In genomic region chr1:14996133-14997050, GRCh38 we compare ENCODE assay signal across 9 cellular contexts.
DNase-seq lines count a peak whose midpoint lies in the region; ATAC-seq and TF ChIP-seq lines count a peak whose summit lies in the region.
"Had no signal": no experiment of that assay in that cellular context is flagged by ENCODE, and none has a peak within 500 bp of the region (broad histone marks: within the 10 kb centered on the region; RNA-seq: fewer than 3 reads in every experiment).

No MANE protein-coding gene starts in this region.

- H3K23ac ChIP-seq in H9 (ENCODE audit: insufficient read length, low read depth, low read length), result no peak overlapping the region

- H3K27ac ChIP-seq in H9 (ENCODE audit: insufficient read length, low read depth, low read length) (no peak overlapping the region), fibroblast of lung (ENCODE audit: insufficient read depth, low read length) (peak overlapping the region; percentile 68), colonic mucosa (no peak overlapping the region)

- no peak overlapping the region for H3T11ph ChIP-seq in H9 (ENCODE audit: low read length)

- H3K56ac ChIP-seq in H9 (ENCODE audit: insufficient read length, low read depth, low read length), result no peak overlapping the region

- H2AFZ ChIP-seq in H9 (ENCODE audit: low read length) (no peak overlapping the region), fibroblast of lung (ENCODE audit: low read length) (no peak overlapping the region)

- H3K4me1 Mint-ChIP-seq in H9, result peaks cover 20 to 30% of the 10 kb centered on the region in 2 experiments

- no peak overlapping the region for H2BK120ac ChIP-seq in H9 (ENCODE audit: low read depth, low read length, poor library complexity, severe bottlenecking)

- H3K18ac ChIP-seq in H9 (ENCODE audit: insufficient read length, low read depth, low read length), result no peak overlapping the region

- H2BK5ac ChIP-seq in H9 (ENCODE audit: insufficient read length, low read length), result no peak overlapping the region

- H3K36me3 Mint-ChIP-seq in H9 (ENCODE audit: insufficient read depth in 1 of 3, low read depth in 3 of 3), result no peaks in the 10 kb centered on the region

- H3K9me3 ChIP-seq in H9 (ENCODE audit: control insufficient read depth, low read depth, low read length) (no peaks in the 10 kb centered on the region), fibroblast of lung (ENCODE audit: control insufficient read depth, insufficient read depth, low read depth, low read length) (no peaks in the 10 kb centered on the region), colonic mucosa (no peaks in the 10 kb centered on the region)

- no peaks in the 10 kb centered on the region for H3K27me3 Mint-ChIP-seq in H9 (ENCODE audit: low read depth)

- H3K4me3 Mint-ChIP-seq in H9, result peak overlapping the region in 1 of 2 experiments; percentile 33; a peak in 1 of 5 replicates

- no peak overlapping the region for H4K91ac ChIP-seq in H9 (ENCODE audit: insufficient read length, low read depth, low read length)

- no peaks in the 10 kb centered on the region for H3K79me2 ChIP-seq in H9 (ENCODE audit: insufficient read depth, low read length)
- H3K79me2 ChIP-seq in fibroblast of lung (ENCODE audit: control insufficient read depth, insufficient read depth, low read length), result peaks cover 5% of the 10 kb centered on the region

- peaks cover 0 to 3% of the 10 kb centered on the region in 2 experiments; a peak in 1 of 5 replicates for H3K9me3 Mint-ChIP-seq in H9

- H4K20me1 ChIP-seq in H9 (ENCODE audit: control insufficient read depth, insufficient read depth, insufficient read length) (no peaks in the 10 kb centered on the region), fibroblast of lung (ENCODE audit: control insufficient read depth, extremely low read depth, insufficient read depth, low read length) (no peaks in the 10 kb centered on the region)

- no peak overlapping the region for H3K4me2 ChIP-seq in H9 (ENCODE audit: insufficient read depth, insufficient read length, low read length)
- peak overlapping the region; percentile 64 for H3K4me2 ChIP-seq in fibroblast of lung (ENCODE audit: extremely low read depth, insufficient read depth, low read length)

- no peak for ATAC-seq in GM18520 (IDR thresholded peaks at IDR 0.05; ENCODE audit: unreplicated experiment)

- no peaks in the 10 kb centered on the region for H3K36me3 ChIP-seq in fibroblast of lung (ENCODE audit: control insufficient read depth, insufficient read depth, low read length)
- H3K36me3 ChIP-seq in colonic mucosa, result no peaks in the 10 kb centered on the region

- H4K8ac ChIP-seq in H9 (replicated peaks; ENCODE audit: insufficient read length, low read depth, low read length), result no peak overlapping the region

- peak overlapping the region; percentile 76 for H3K14ac ChIP-seq in H9 (ENCODE audit: insufficient read depth, low read length)

- H2BK20ac ChIP-seq in H9 (ENCODE audit: low read depth, low read length, poor library complexity, severe bottlenecking), result no peak overlapping the region

- H3K27me3 ChIP-seq in H9 (ENCODE audit: insufficient read depth, low read length) (no peaks in the 10 kb centered on the region), fibroblast of lung (ENCODE audit: control insufficient read depth, insufficient read depth, low read length) (no peaks in the 10 kb centered on the region), colonic mucosa (no peaks in the 10 kb centered on the region)

- no peak overlapping the region for H3K9ac ChIP-seq in H9 (ENCODE audit: extremely low read depth, insufficient read length, low read length)
- H3K9ac ChIP-seq in fibroblast of lung (ENCODE audit: insufficient read depth, low read length), result peak overlapping the region; percentile 16
- H3K9ac ChIP-seq in colonic mucosa (ENCODE audit: low read depth in 2 of 2, low read length in 2 of 2), result no peak overlapping the region

- no peak overlapping the region for H3K4me3 ChIP-seq in fibroblast of lung (replicated peaks in 1 of 4; ENCODE audit: control extremely low read depth in 1 of 4, insufficient read depth in 1 of 4, low read depth in 3 of 4, low read length in 4 of 4)
- H3K4me3 ChIP-seq in colonic mucosa, result no peak overlapping the region

- TF ChIP-seq CTCF in H9 (conservative IDR thresholded peaks at IDR 0.05) (no peak), fibroblast of lung (conservative IDR thresholded peaks at IDR 0.05 in 1 of 2, IDR thresholded peaks at IDR 0.05 in 1 of 2; ENCODE audit: low read depth in 1 of 2, low read length in 2 of 2) (no peak), colonic mucosa (IDR thresholded peaks at IDR 0.05) (no peak)

- H3K27ac Mint-ChIP-seq in H9, result peak overlapping the region; percentile 42 to 86 (median 49); a peak in 4 of 7 replicates

- H2BK15ac ChIP-seq in H9 (ENCODE audit: low read depth, low read length), result no peak overlapping the region

- no peak overlapping the region for H3K4ac ChIP-seq in H9 (ENCODE audit: low read depth, low read length)

- intact Hi-C loops in posterior cingulate gyrus (cut with DNase I) (no loop called here), colonic mucosa (cut with DNase I) (no loop called here)

- H3K4me1 ChIP-seq in H9 (ENCODE audit: insufficient read depth, low read length) (no peaks in the 10 kb centered on the region), fibroblast of lung (ENCODE audit: control insufficient read depth, extremely low read depth, insufficient read depth, low read length) (peaks cover 22% of the 10 kb centered on the region), colonic mucosa (no peaks in the 10 kb centered on the region)

- no peak overlapping the region for H2BK12ac ChIP-seq in H9 (ENCODE audit: insufficient read length, low read depth, low read length)

- H4K5ac ChIP-seq in H9 (ENCODE audit: insufficient read length, low read depth, low read length), result no peak overlapping the region

- no CpG with 5 or more reads among the region's 23 CpGs for WGBS in H9 (ENCODE audit: extremely low coverage, insufficient read length, low lambda C conversion rate)

- H2AK5ac ChIP-seq in H9 (ENCODE audit: insufficient read length, low read length), result no peak overlapping the region

- no peaks in the 10 kb centered on the region for H3K79me1 ChIP-seq in H9 (ENCODE audit: insufficient read depth, low read depth, low read length, poor library complexity, severe bottlenecking)

- DNase-seq in H9 (no peak), SKM-1 (lab: John Stamatoyannopoulos, UW; ENCODE audit: unreplicated experiment) (peak; percentile 67), fibroblast of lung (ENCODE audit: low read depth in 2 of 2) (peak; percentile 70 to 79), renal cortical epithelial cell (ENCODE audit: low read depth) (peak; percentile 93), posterior cingulate gyrus (no peak), colonic mucosa (no peak)
- DNase-seq in stimulated activated CD4-positive, alpha-beta T cell treated with anti-CD3 and anti-CD28 coated beads, Interleukin-12 subunit alpha, Interleukin-12 subunit beta, amount 100 ng/mL, for 4 hours, result no peak
- DNase-seq: MM.1S had no signal

- no peaks in the 10 kb centered on the region for H3K23me2 ChIP-seq in H9 (ENCODE audit: insufficient read length, low read depth, low read length, poor library complexity, severe bottlenecking)

Comparison
In these comparisons a context has a peak if more than half of its experiments do, and no peak if none do; other contexts are left out.
1. DNase-seq: peak in SKM-1 (single experiment), fibroblast of lung (2 of 2) and renal cortical epithelial cell (single experiment); none in H9 (single experiment), stimulated activated CD4-positive, alpha-beta T cell treated with anti-CD3 and anti-CD28 coated beads, Interleukin-12 subunit alpha, Interleukin-12 subunit beta, amount 100 ng/mL, for 4 hours (single experiment), posterior cingulate gyrus (0 of 10) and colonic mucosa (single experiment).